28 cellular contexts compared by ENCODE assay signal in genomic region chr11:57055780-57056179, GRCh38.
"Had no signal": no experiment of that assay in that cellular context is flagged by ENCODE, and none has a peak within 500 bp of the region (broad histone marks: within the 10 kb centered on the region; RNA-seq: fewer than 3 reads in every experiment).

No MANE protein-coding gene starts in this region.

- H3K4me1 Mint-ChIP-seq: naive thymus-derived CD4-positive, alpha-beta T cell; neural progenitor cell; stimulated activated effector memory CD8-positive, alpha-beta T cell treated with anti-CD3 and anti-CD28 coated beads, Interleukin-12 subunit alpha, Interleukin-12 subunit beta, amount 100 ng/mL, for 72 hours; stimulated activated naive CD8-positive, alpha-beta T cell treated with anti-CD3 and anti-CD28 coated beads, Interleukin-15, amount 100 ng/mL, for 72 hours had no signal

- DNase-seq: hippocampal formation; kidney glomerular epithelial cell; left cardiac atrium; left ventricle myocardium inferior; mesendoderm; midbrain; mucosa of descending colon; naive thymus-derived CD4-positive, alpha-beta T cell; occipital lobe; psoas muscle; stimulated activated CD4-positive, alpha-beta T cell treated with anti-CD3 and anti-CD28 coated beads, Interleukin-12 subunit alpha, Interleukin-12 subunit beta, amount 100 ng/mL, for 4 hours; stimulated activated CD4-positive, alpha-beta T cell treated with anti-CD3 and anti-CD28 coated beads, Interleukin-15, amount 100 ng/mL, for 24 hours; stimulated activated CD4-positive, alpha-beta T cell treated with anti-CD3 and anti-CD28 coated beads, Interleukin-4, amount 100 ng/mL, for 24 hours; stimulated activated naive CD4-positive, alpha-beta T cell treated with Interleukin-2 at 50 U/mL for 16 hours; stimulated activated naive CD8-positive, alpha-beta T cell treated with anti-CD3 and anti-CD28 coated beads, Interleukin-15, amount 100 ng/mL, for 72 hours; substantia nigra; uterus had no signal

- H2AFZ ChIP-seq: neural progenitor cell, parathyroid adenoma had no signal

- ATAC-seq: left cardiac atrium; mucosa of descending colon; naive thymus-derived CD4-positive, alpha-beta T cell; natural killer cell treated with Interleukin-12 subunit alpha and Interleukin-12 subunit beta and Interleukin-15 and Interleukin-18, amount 100 ng/mL, for 72 hours; psoas muscle; sciatic nerve; stimulated activated effector memory CD8-positive, alpha-beta T cell treated with anti-CD3 and anti-CD28 coated beads, Interleukin-12 subunit alpha, Interleukin-12 subunit beta, amount 100 ng/mL, for 72 hours; stimulated activated naive CD8-positive, alpha-beta T cell treated with anti-CD3 and anti-CD28 coated beads, Interleukin-15, amount 100 ng/mL, for 72 hours had no signal

- H3K4me2 ChIP-seq: neural progenitor cell had no signal

- H3K27me3 Mint-ChIP-seq: natural killer cell treated with Interleukin-12 subunit alpha and Interleukin-12 subunit beta and Interleukin-15 and Interleukin-18, amount 100 ng/mL, for 72 hours; stimulated activated naive CD8-positive, alpha-beta T cell treated with anti-CD3 and anti-CD28 coated beads, Interleukin-15, amount 100 ng/mL, for 72 hours; type B pancreatic cell had no signal

- H3K9me3 ChIP-seq: mucosa of descending colon, neutrophil, psoas muscle, tibial nerve, uterus had no signal

- H3K79me2 ChIP-seq: parathyroid adenoma had no signal

- H3K9ac ChIP-seq: neural progenitor cell, parathyroid adenoma had no signal

- H3K27me3 ChIP-seq: neural progenitor cell, neutrophil, right atrium auricular region, tibial nerve, uterus had no signal

- H3K4me3 Mint-ChIP-seq: naive thymus-derived CD4-positive, alpha-beta T cell; natural killer cell treated with Interleukin-12 subunit alpha and Interleukin-12 subunit beta and Interleukin-15 and Interleukin-18, amount 100 ng/mL, for 72 hours; neural progenitor cell; stimulated activated effector memory CD8-positive, alpha-beta T cell treated with anti-CD3 and anti-CD28 coated beads, Interleukin-12 subunit alpha, Interleukin-12 subunit beta, amount 100 ng/mL, for 72 hours; stimulated activated naive CD8-positive, alpha-beta T cell treated with anti-CD3 and anti-CD28 coated beads, Interleukin-15, amount 100 ng/mL, for 72 hours; type B pancreatic cell had no signal

- H3K36me3 Mint-ChIP-seq: naive thymus-derived CD4-positive, alpha-beta T cell; natural killer cell treated with Interleukin-12 subunit alpha and Interleukin-12 subunit beta and Interleukin-15 and Interleukin-18, amount 100 ng/mL, for 72 hours; neural progenitor cell; stimulated activated effector memory CD8-positive, alpha-beta T cell treated with anti-CD3 and anti-CD28 coated beads, Interleukin-12 subunit alpha, Interleukin-12 subunit beta, amount 100 ng/mL, for 72 hours; type B pancreatic cell had no signal

- H3K36me3 ChIP-seq: left ventricle myocardium inferior, neural progenitor cell, neutrophil, right atrium auricular region, tibial nerve, uterus had no signal

- H3K27ac Mint-ChIP-seq: naive thymus-derived CD4-positive, alpha-beta T cell; natural killer cell treated with Interleukin-12 subunit alpha and Interleukin-12 subunit beta and Interleukin-15 and Interleukin-18, amount 100 ng/mL, for 72 hours; neural progenitor cell; stimulated activated effector memory CD8-positive, alpha-beta T cell treated with anti-CD3 and anti-CD28 coated beads, Interleukin-12 subunit alpha, Interleukin-12 subunit beta, amount 100 ng/mL, for 72 hours; stimulated activated naive CD8-positive, alpha-beta T cell treated with anti-CD3 and anti-CD28 coated beads, Interleukin-15, amount 100 ng/mL, for 72 hours; type B pancreatic cell had no signal

- H3K4me3 ChIP-seq: left ventricle myocardium inferior, lung, mucosa of descending colon, neural progenitor cell, psoas muscle, right atrium auricular region, skin epidermis, tibial nerve, uterus had no signal

- H3K9me3 Mint-ChIP-seq: type B pancreatic cell had no signal

- H3K4me1 ChIP-seq: left ventricle myocardium inferior, neural progenitor cell, parathyroid adenoma, psoas muscle, right atrium auricular region, tibial nerve, uterus had no signal

- H3K27ac ChIP-seq: left ventricle myocardium inferior, neural progenitor cell, neutrophil, parathyroid adenoma, psoas muscle, right atrium auricular region, skin epidermis, tibial nerve, uterus had no signal
